Comparison of ENCODE assay signal across 9 cellular contexts in genomic region chr12:57455374-57456144, GRCh38. TPM values are rescaled to one million over a fixed set of nuclear protein-coding genes. Genes with fewer than 3 reads are reported as not detected.
A peak's percentile ranks its signal among the peaks of the same experiment; 100 is the strongest.
DNase-seq lines count a peak whose midpoint lies in the region; TF ChIP-seq lines count a peak whose summit lies in the region.
"Had no signal": no experiment of that assay in that cellular context is flagged by ENCODE, and none has a peak within 500 bp of the region (broad histone marks: within the 10 kb centered on the region; RNA-seq: fewer than 3 reads in every experiment).

No MANE protein-coding gene starts in this region.

- intact Hi-C loops in posterior vena cava (cut with DNase I): loop anchor here in 1 of 2 donors (5.0 kb wide), 1 partner anchor 148 kb away; no protein-coding TSS in a partner anchor

- DNase-seq in T-helper 1 cell (no peak), NCI-H524 treated with DMSO at 0.1 percent for 48 hours (lab: John Stamatoyannopoulos, UW) (peak; percentile 90), chondrocyte (ENCODE audit: low spot score) (no peak), posterior vena cava (ENCODE audit: low spot score) (peak; percentile 42), amygdala (lab: John Stamatoyannopoulos, UW) (no peak), NCI-H128 (lab: John Stamatoyannopoulos, UW; ENCODE audit: unreplicated experiment) (no peak)
- DNase-seq in stimulated activated CD4-positive, alpha-beta T cell treated with anti-CD3 and anti-CD28 coated beads, Interleukin-15, amount 100 ng/mL, for 24 hours: no peak

- no peaks in the 10 kb centered on the region for H3K9me3 Mint-ChIP-seq in T-helper 1 cell treated with Interleukin-12 subunit alpha and Interleukin-12 subunit beta and Interleukin-4 antibody, amounts not matched to agents 30 μg/mL and 1 μg/mL, for 36 hours
- no peaks in the 10 kb centered on the region for H3K9me3 Mint-ChIP-seq in chondrocyte (ENCODE audit: low read depth)

- no peaks in the 10 kb centered on the region for H3K36me3 Mint-ChIP-seq in T-helper 1 cell treated with Interleukin-12 subunit alpha and Interleukin-12 subunit beta and Interleukin-4 antibody, amounts not matched to agents 30 μg/mL and 1 μg/mL, for 36 hours (ENCODE audit: low read depth)
- no peaks in the 10 kb centered on the region for H3K36me3 Mint-ChIP-seq in chondrocyte (ENCODE audit: low read depth)

- H3K27me3 Mint-ChIP-seq in T-helper 1 cell treated with Interleukin-12 subunit alpha and Interleukin-12 subunit beta and Interleukin-4 antibody, amounts not matched to agents 30 μg/mL and 1 μg/mL, for 36 hours (ENCODE audit: low read depth): peaks cover 5% of the 10 kb centered on the region
- H3K27me3 Mint-ChIP-seq in chondrocyte (ENCODE audit: low read depth): no peaks in the 10 kb centered on the region

- peaks cover 21% of the 10 kb centered on the region for H3K4me1 Mint-ChIP-seq in T-helper 1 cell treated with Interleukin-12 subunit alpha and Interleukin-12 subunit beta and Interleukin-4 antibody, amounts not matched to agents 30 μg/mL and 1 μg/mL, for 36 hours (ENCODE audit: low read depth)
- peaks cover 79% of the 10 kb centered on the region for H3K4me1 Mint-ChIP-seq in chondrocyte (ENCODE audit: low read depth)

- TF ChIP-seq CTCF in chondrocyte (IDR thresholded peaks at IDR 0.05): no peak

- H3K27ac Mint-ChIP-seq in T-helper 1 cell treated with Interleukin-12 subunit alpha and Interleukin-12 subunit beta and Interleukin-4 antibody, amounts not matched to agents 30 μg/mL and 1 μg/mL, for 36 hours: peak overlapping the region; percentile 73
- H3K27ac Mint-ChIP-seq in chondrocyte (ENCODE audit: unreplicated experiment): peak overlapping the region; percentile 83

- peak overlapping the region; percentile 65 for H3K4me3 Mint-ChIP-seq in T-helper 1 cell treated with Interleukin-12 subunit alpha and Interleukin-12 subunit beta and Interleukin-4 antibody, amounts not matched to agents 30 μg/mL and 1 μg/mL, for 36 hours
- peak overlapping the region; percentile 52 for H3K4me3 Mint-ChIP-seq in chondrocyte (ENCODE audit: unreplicated experiment)

RNA-seq across cellular contexts. Expression of gene INHBE, which starts 0.5 kb away (rescaled TPM):
- total RNA-seq in chondrocyte (0.77 to 8.5 TPM (median 8.4 TPM) in 3 replicates), posterior vena cava (not detected)

RNA-seq across cellular contexts. Expression of gene GLI1, which starts 4.0 kb away (rescaled TPM):
- total RNA-seq in chondrocyte: 6.2 to 8.3 TPM (median 6.8 TPM) in 3 replicates
- 1 to 10 TPM in 1 of 2 donors, under 1 TPM in 1; 0.90 to 3.2 TPM for total RNA-seq in posterior vena cava

RNA-seq across cellular contexts. Expression of gene INHBC, which starts 21.0 kb away (rescaled TPM):
- not detected in 3 replicates for total RNA-seq in chondrocyte
- total RNA-seq in posterior vena cava: not detected
- total RNA-seq: NCI-H460 had no signal

RNA-seq across cellular contexts. Expression of gene ARHGAP9, which starts 24.1 kb away (rescaled TPM):
- total RNA-seq in chondrocyte: 2.9 to 3.1 TPM in 2 of 3 replicates, not detected in the other
- 10 to 100 TPM; 12.7 to 20.7 TPM for total RNA-seq in posterior vena cava
- total RNA-seq: NCI-H460 had no signal

RNA-seq across cellular contexts. Expression of gene R3HDM2, which starts 24.7 kb away (rescaled TPM):
- 43.4 to 61.8 TPM (median 46.5 TPM) in 3 replicates for total RNA-seq in chondrocyte
- 10 to 100 TPM; 49.7 to 51.8 TPM for total RNA-seq in posterior vena cava

Comparison
In these comparisons a context has a peak if more than half of its experiments do, and no peak if none do; other contexts are left out.
1. DNase-seq: peak in NCI-H524 treated with DMSO at 0.1 percent for 48 hours (single experiment) and posterior vena cava (single experiment); none in T-helper 1 cell (0 of 5), chondrocyte (single experiment), amygdala (0 of 56), stimulated activated CD4-positive, alpha-beta T cell treated with anti-CD3 and anti-CD28 coated beads, Interleukin-15, amount 100 ng/mL, for 24 hours (single experiment) and NCI-H128 (single experiment).